ENCODE assay signal across 22 cellular contexts in genomic region chr11:68936676-68937620, GRCh38. TPM values are rescaled to one million over a fixed set of nuclear protein-coding genes. Genes with fewer than 3 reads are reported as not detected.
DNase-seq lines count a peak whose midpoint lies in the region; ATAC-seq, FAIRE-seq and TF ChIP-seq lines count a peak whose summit lies in the region.
"Had no signal": no experiment of that assay in that cellular context is flagged by ENCODE, and none has a peak within 500 bp of the region (broad histone marks: within the 10 kb centered on the region; RNA-seq: fewer than 3 reads in every experiment).

No MANE protein-coding gene starts in this region.

- peaks cover 11% of the 10 kb centered on the region for H3K36me3 Mint-ChIP-seq in T-helper 2 cell treated with Interferon-gamma antibody and Interleukin-4, amounts not matched to agents 5 μg/mL and 100 μg/mL, for 36 hours (ENCODE audit: low read depth)
- peaks cover 13% of the 10 kb centered on the region for H3K36me3 Mint-ChIP-seq in GM23338 (ENCODE audit: low read depth)

- no peak for TF ChIP-seq EP300 in K562 (IDR thresholded peaks at IDR 0.05; ENCODE audit: low read length)

- H3K4me2 ChIP-seq in K562 (ENCODE audit: insufficient read depth, low read length) (no peak overlapping the region), GM23338 (no peak overlapping the region)
- H3K4me2 ChIP-seq: A549 had no signal

- no peaks in the 10 kb centered on the region for H3K4me1 Mint-ChIP-seq in T-helper 2 cell treated with Interferon-gamma antibody and Interleukin-4, amounts not matched to agents 5 μg/mL and 100 μg/mL, for 36 hours (ENCODE audit: low read depth)
- no peaks in the 10 kb centered on the region for H3K4me1 Mint-ChIP-seq in GM23338
- H3K4me1 Mint-ChIP-seq: CD4-positive, alpha-beta memory T cell; H9 had no signal

- ATAC-seq in K562 (no peak), left colon (no peak), GM23338 (no peak)
- ATAC-seq: A549, HepG2 had no signal

- H3K27ac Mint-ChIP-seq in T-helper 2 cell treated with Interferon-gamma antibody and Interleukin-4, amounts not matched to agents 5 μg/mL and 100 μg/mL, for 36 hours: no peak overlapping the region
- no peak overlapping the region for H3K27ac Mint-ChIP-seq in GM23338
- H3K27ac Mint-ChIP-seq: H9 had no signal

- CTCF ChIA-PET in K562 (lab: Yijun Ruan, JAX; ENCODE audit: low intra/inter-chr PET ratio): no interaction called here

- H3K9ac ChIP-seq in K562 (ENCODE audit: insufficient read depth in 1 of 2, low read depth in 2 of 2, low read length in 2 of 2) (no peak overlapping the region), kidney (ENCODE audit: low read length in 2 of 2) (no peak overlapping the region)

- H3K4me3 Mint-ChIP-seq in T-helper 2 cell treated with Interferon-gamma antibody and Interleukin-4, amounts not matched to agents 5 μg/mL and 100 μg/mL, for 36 hours: no peak overlapping the region
- H3K4me3 Mint-ChIP-seq in GM23338: no peak overlapping the region
- H3K4me3 Mint-ChIP-seq: CD4-positive, alpha-beta memory T cell; H9 had no signal

- TF ChIP-seq RAD21 in K562 (CRISPR knock-in tag; conservative IDR thresholded peaks at IDR 0.05 in 1 of 2, IDR thresholded peaks at IDR 0.05 in 1 of 2): no peak

- 87% methylated on average over 24 of the region's 29 CpGs for WGBS in K562 (ENCODE audit: insufficient coverage, low coverage, missing lambda C conversion rate)
- 92 to 95% (median 93%) methylated on average over 25 to 29 of the region's 29 CpGs for WGBS in spleen, 5 donors

- no peaks in the 10 kb centered on the region for H3K9me3 Mint-ChIP-seq in T-helper 2 cell treated with Interferon-gamma antibody and Interleukin-4, amounts not matched to agents 5 μg/mL and 100 μg/mL, for 36 hours
- H3K9me3 Mint-ChIP-seq in GM23338: no peaks in the 10 kb centered on the region
- H3K9me3 Mint-ChIP-seq: CD4-positive, alpha-beta memory T cell; H9 had no signal

- DNase-seq in H7 (peak; percentile 37), K562 (ENCODE audit: extremely low read depth in 1 of 4, low spot score in 3 of 4) (no peak), kidney (peak; percentile 63), spleen (peak; percentile 63), left colon (no peak), GM23338 (ENCODE audit: low spot score) (no peak), HK-2 (ENCODE audit: unreplicated experiment) (no peak)
- DNase-seq in T-helper 2 cell treated with Interferon-gamma antibody and Interleukin-4, amounts not matched to agents 5 μg/mL and 100 μg/mL, for 36 hours (ENCODE audit: low spot score): no peak
- DNase-seq: BE2C; CD4-positive, alpha-beta memory T cell; DMS153; DMS79 treated with DMSO at 0.1 percent for 48 hours; EL; H9 had no signal

- H3K27ac ChIP-seq in K562 (ENCODE audit: extremely low read depth, low read depth, low read length) (no peak overlapping the region), kidney (ENCODE audit: low read depth in 2 of 2, low read length in 2 of 2) (no peak overlapping the region), spleen (no peak overlapping the region), GM23338 (ENCODE audit: low read depth) (no peak overlapping the region)
- H3K27ac ChIP-seq: A549, C4-2B had no signal

- TF ChIP-seq CTCF in K562 (IDR thresholded peaks at IDR 0.05 in 2 of 3, conservative IDR thresholded peaks at IDR 0.05 in 1 of 3; ENCODE audit: insufficient read depth in 2 of 3, low read depth in 1 of 3, low read length in 3 of 3) (no peak), kidney (IDR thresholded peaks at IDR 0.05; ENCODE audit: borderline replicate concordance, extremely low read depth, insufficient read depth) (no peak), spleen (IDR thresholded peaks at IDR 0.05 in 8 of 11, conservative IDR thresholded peaks at IDR 0.05 in 3 of 11) (no peak), GM23338 (conservative IDR thresholded peaks at IDR 0.05; ENCODE audit: low read depth in 2 of 2) (no peak)

- in situ Hi-C loops in K562 (cut with MboI): no loop called here

- H3K36me3 ChIP-seq in H7 (replicated peaks; ENCODE audit: control insufficient read depth, insufficient read depth, low read length) (peaks cover 20% of the 10 kb centered on the region), K562 (ENCODE audit: control insufficient read depth, insufficient read depth, low read length) (peaks cover 75% of the 10 kb centered on the region; the same call in 2 of the 3 replicates), kidney (ENCODE audit: control insufficient read depth in 1 of 2, insufficient read depth in 2 of 2, low read length in 2 of 2) (peaks cover 16 to 24% of the 10 kb centered on the region in 2 donors), spleen (peaks cover 0 to 100% (median 73%) of the 10 kb centered on the region in 6 donors), GM23338 (ENCODE audit: insufficient read depth) (no peaks in the 10 kb centered on the region)

- no peaks in the 10 kb centered on the region for H3K9me1 ChIP-seq in K562 (ENCODE audit: control insufficient read depth, insufficient read depth, low read length)

- H3K9me2 ChIP-seq in GM23338 (ENCODE audit: insufficient read depth): no peaks in the 10 kb centered on the region

- H2AFZ ChIP-seq in K562 (ENCODE audit: low read depth, low read length) (no peak overlapping the region), GM23338 (no peak overlapping the region)

- no peaks in the 10 kb centered on the region for H3K27me3 Mint-ChIP-seq in T-helper 2 cell treated with Interferon-gamma antibody and Interleukin-4, amounts not matched to agents 5 μg/mL and 100 μg/mL, for 36 hours (ENCODE audit: low read depth)
- peaks cover 9% of the 10 kb centered on the region for H3K27me3 Mint-ChIP-seq in GM23338 (ENCODE audit: insufficient read depth, low read depth, poor library complexity)
- H3K27me3 Mint-ChIP-seq: CD4-positive, alpha-beta memory T cell had no signal

- H3K4me1 ChIP-seq in K562 (replicated peaks in 1 of 2; ENCODE audit: control insufficient read depth in 2 of 2, insufficient read depth in 2 of 2, low read length in 2 of 2): 0 out of 5 replicates have a peak, but pooled peaks cover 0 to 3% of the 10 kb centered on the region in 2 experiments
- H3K4me1 ChIP-seq in kidney (ENCODE audit: control insufficient read depth in 1 of 2, insufficient read depth in 1 of 2, low read depth in 1 of 2, low read length in 2 of 2): no peaks in the 10 kb centered on the region
- no peaks in the 10 kb centered on the region for H3K4me1 ChIP-seq in spleen
- no peaks in the 10 kb centered on the region for H3K4me1 ChIP-seq in GM23338 (ENCODE audit: insufficient read depth)
- H3K4me1 ChIP-seq: A549, BE2C had no signal

- H3K4me3 ChIP-seq in H7 (ENCODE audit: insufficient read depth, low read depth, low read length): no peak overlapping the region
- no peak overlapping the region for H3K4me3 ChIP-seq in K562
- no peak overlapping the region for H3K4me3 ChIP-seq in kidney (ENCODE audit: low read length in 2 of 2)
- H3K4me3 ChIP-seq in spleen: no peak overlapping the region
- H3K4me3 ChIP-seq in GM23338: no peak overlapping the region
- H3K4me3 ChIP-seq: A549 had no signal

- TF ChIP-seq POLR2A in K562 (conservative IDR thresholded peaks at IDR 0.05) (no peak), spleen (IDR thresholded peaks at IDR 0.05) (no peak)

- H3K79me2 ChIP-seq in K562 (ENCODE audit: control insufficient read depth, insufficient read depth, low read length) (no peaks in the 10 kb centered on the region), GM23338 (replicated peaks; ENCODE audit: insufficient read depth) (no peaks in the 10 kb centered on the region)

- 0 out of 2 replicates have a peak, but pooled peaks cover 2% of the 10 kb centered on the region for H4K20me1 ChIP-seq in K562 (replicated peaks; ENCODE audit: control insufficient read depth, insufficient read depth, low read length)
- H4K20me1 ChIP-seq in GM23338 (replicated peaks; ENCODE audit: insufficient read depth): no peaks in the 10 kb centered on the region

- H3K9me3 ChIP-seq in K562 (replicated peaks; ENCODE audit: control insufficient read depth, insufficient read depth, low read depth, low read length) (no peaks in the 10 kb centered on the region), kidney (ENCODE audit: control insufficient read depth in 1 of 2, low read length in 2 of 2) (no peaks in the 10 kb centered on the region), spleen (no peaks in the 10 kb centered on the region)
- H3K9me3 ChIP-seq: A549, BE2C had no signal

- POLR2A ChIA-PET in K562 (lab: Yijun Ruan, JAX): interaction anchor here (1.0 kb wide), 1 partner anchor 18 kb away, joined by 7 read pairs; no protein-coding TSS in a partner anchor

- no peak for FAIRE-seq in K562 (lab: Jason Lieb, UNC)
- no peak for FAIRE-seq in kidney (lab: Jason Lieb, UNC)
- FAIRE-seq: A549, D721Med, G401.6, GM12891, GM19239, HepG2 had no signal

- H3F3A ChIP-seq in GM23338 (replicated peaks; ENCODE audit: low read depth): no peaks in the 10 kb centered on the region

- no TSS peak for BruUV-seq in K562 (replicated peaks; lab: Mats Ljungman, UMichigan)

- intact Hi-C loops in K562 (cut with micrococcal nuclease) (no loop called here), kidney (cut with DNase I) (no loop called here), spleen (cut with DNase I; ENCODE audit: low total_unique reads) (no loop called here), left colon (cut with DNase I, micrococcal nuclease) (no loop called here)

- H3K27me3 ChIP-seq in H7 (ENCODE audit: control insufficient read depth, insufficient read depth, low read length) (no peaks in the 10 kb centered on the region), K562 (ENCODE audit: control insufficient read depth in 2 of 2, insufficient read depth in 2 of 2, low read length in 2 of 2) (no peaks in the 10 kb centered on the region), spleen (replicated peaks in 1 of 7) (no peaks in the 10 kb centered on the region), GM23338 (ENCODE audit: insufficient read depth) (no peaks in the 10 kb centered on the region)
- H3K27me3 ChIP-seq: BE2C had no signal

RNA-seq across cellular contexts. Expression of gene IGHMBP2, which starts 33.3 kb away (rescaled TPM):
- 19.1 and 22.8 TPM in 2 replicates for total RNA-seq in H7 (2014; rRNA removed; shearing (Covaris generic))
- 109 and 159 TPM in 2 replicates for total RNA-seq in K562 (2011; cell fraction: chromatin; rRNA removed; ENCODE audit: low replicate concordance)
- total RNA-seq in K562 (2011; cell fraction: nucleolus; rRNA removed): 75.3 and 75.5 TPM in 2 replicates
- 61.4 and 66.5 TPM in 2 replicates for total RNA-seq in K562 (2011; cell fraction: nucleoplasm; rRNA removed)
- 12.5 and 15.9 TPM in 2 replicates for total RNA-seq in K562 (2014; rRNA removed)
- total RNA-seq in K562 (2014; rRNA removed; fragmentation: Illumina TruSeq; extraction: Trizol): 8.3 and 11.7 TPM in 2 replicates
- 11.6 and 14.5 TPM in 2 replicates for total RNA-seq in K562 (2015; rRNA removed; fragmentation: Illumina TruSeq; extraction: Trizol)
- total RNA-seq in K562 (2021): 24.8 and 28.9 TPM in 2 replicates
- 14.5 and 21.1 TPM in 2 replicates for polyA plus RNA-seq in K562 (2011; rRNA removed)
- polyA plus RNA-seq in K562 (2011; cell fraction: cytosol; rRNA removed): 8.1 and 11.3 TPM in 2 replicates
- 61.4 and 78.3 TPM in 2 replicates for polyA plus RNA-seq in K562 (2011; cell fraction: nucleus; rRNA removed)
- polyA plus RNA-seq in K562 (2012): 10.6 and 12.2 TPM in 2 replicates
- polyA plus RNA-seq in K562 (2014; fragmentation: Illumina TruSeq; extraction: Trizol): 18.8 and 20.7 TPM in 2 replicates
- 1 to 10 TPM; 1.6 to 1.8 TPM for polyA plus RNA-seq in K562 (2014; fragmentation: Nextera tagmentation; extraction: Ambion mirVana)
- polyA plus RNA-seq in K562 (2014; rRNA removed): 16.3 and 18.6 TPM in 2 replicates
- polyA minus RNA-seq in K562 (2011; rRNA and poly(A)+ RNA removed): 14.0 and 15.0 TPM in 2 replicates
- 10.6 and 14.2 TPM in 2 replicates for polyA minus RNA-seq in K562 (2011; cell fraction: cytosol; rRNA and poly(A)+ RNA removed)
- 30.6 and 45.2 TPM in 2 replicates for polyA minus RNA-seq in K562 (2011; cell fraction: nucleus; rRNA and poly(A)+ RNA removed)
- total RNA-seq in kidney: 19.6 TPM
- polyA plus RNA-seq in kidney (ENCODE audit: insufficient read depth, low read depth, low replicate concordance): 8.8 TPM
- 10 to 100 TPM; 15.6 to 31.6 (median 25.3) TPM for total RNA-seq in spleen
- polyA plus RNA-seq in spleen: 10 to 100 TPM in 2 of 3 donors, 1 to 10 TPM in 1; 8.2 to 24.1 (median 21.7) TPM
- 10 to 100 TPM; 17.5 to 20.8 TPM for total RNA-seq in left colon
- total RNA-seq in GM23338 (2014; rRNA removed; shearing (Covaris generic)): 13.7 and 27.7 TPM in 2 replicates
- 14.3 TPM in 2 replicates for polyA plus RNA-seq in GM23338 (2016; fragmentation: Nextera tagmentation; extraction: Ambion mirVana)

RNA-seq across cellular contexts. Expression of gene MRPL21, which starts 33.3 kb away (rescaled TPM):
- 70.0 and 108 TPM in 2 replicates for total RNA-seq in H7 (2014; rRNA removed; shearing (Covaris generic))
- 59.2 and 99.2 TPM in 2 replicates for total RNA-seq in K562 (2011; cell fraction: chromatin; rRNA removed; ENCODE audit: low replicate concordance)
- total RNA-seq in K562 (2011; cell fraction: nucleolus; rRNA removed): 79.2 and 104 TPM in 2 replicates
- 83.7 and 85.4 TPM in 2 replicates for total RNA-seq in K562 (2011; cell fraction: nucleoplasm; rRNA removed)
- 254 and 255 TPM in 2 replicates for total RNA-seq in K562 (2014; rRNA removed)
- total RNA-seq in K562 (2014; rRNA removed; fragmentation: Illumina TruSeq; extraction: Trizol): 196 and 207 TPM in 2 replicates
- total RNA-seq in K562 (2015; rRNA removed; fragmentation: Illumina TruSeq; extraction: Trizol): 207 and 219 TPM in 2 replicates
- total RNA-seq in K562 (2021): 201 and 238 TPM in 2 replicates
- polyA plus RNA-seq in K562 (2011; rRNA removed): 194 and 232 TPM in 2 replicates
- polyA plus RNA-seq in K562 (2011; cell fraction: cytosol; rRNA removed): 126 and 191 TPM in 2 replicates
- 88.4 and 93.3 TPM in 2 replicates for polyA plus RNA-seq in K562 (2011; cell fraction: nucleus; rRNA removed)
- 124 and 195 TPM in 2 replicates for polyA plus RNA-seq in K562 (2012)
- 203 and 210 TPM in 2 replicates for polyA plus RNA-seq in K562 (2014; fragmentation: Illumina TruSeq; extraction: Trizol)
- polyA plus RNA-seq in K562 (2014; fragmentation: Nextera tagmentation; extraction: Ambion mirVana): 100 to 1,000 TPM; 448 to 618 TPM
- 328 and 364 TPM in 2 replicates for polyA plus RNA-seq in K562 (2014; rRNA removed)
- polyA minus RNA-seq in K562 (2011; rRNA and poly(A)+ RNA removed): 76.5 and 99.7 TPM in 2 replicates
- polyA minus RNA-seq in K562 (2011; cell fraction: cytosol; rRNA and poly(A)+ RNA removed): 47.3 and 49.9 TPM in 2 replicates
- polyA minus RNA-seq in K562 (2011; cell fraction: nucleus; rRNA and poly(A)+ RNA removed): 40.5 and 55.1 TPM in 2 replicates
- total RNA-seq in kidney: 45.0 TPM
- polyA plus RNA-seq in kidney (ENCODE audit: insufficient read depth, low read depth, low replicate concordance): 147 TPM
- 10 to 100 TPM; 11.2 to 37.4 (median 32.9) TPM for total RNA-seq in spleen
- 10 to 100 TPM; 50.5 to 81.0 (median 62.2) TPM for polyA plus RNA-seq in spleen
- total RNA-seq in left colon: 10 to 100 TPM; 71.7 to 87.8 TPM
- 46.6 and 62.4 TPM in 2 replicates for total RNA-seq in GM23338 (2014; rRNA removed; shearing (Covaris generic))
- 232 and 238 TPM in 2 replicates for polyA plus RNA-seq in GM23338 (2016; fragmentation: Nextera tagmentation; extraction: Ambion mirVana)

RNA-seq across cellular contexts. Expression of gene MRGPRD, which starts 43.8 kb away (rescaled TPM):
- not detected in 2 replicates for total RNA-seq in H7 (2014; rRNA removed; shearing (Covaris generic))
- total RNA-seq in K562 (2011; cell fraction: chromatin; rRNA removed; ENCODE audit: low replicate concordance): not detected in 2 replicates
- total RNA-seq in K562 (2011; cell fraction: nucleolus; rRNA removed): not detected in 2 replicates
- total RNA-seq in K562 (2011; cell fraction: nucleoplasm; rRNA removed): not detected in 2 replicates
- total RNA-seq in K562 (2014; rRNA removed) (not detected in 2 replicates), K562 (2014; rRNA removed; fragmentation: Illumina TruSeq; extraction: Trizol) (not detected in 2 replicates), K562 (2015; rRNA removed; fragmentation: Illumina TruSeq; extraction: Trizol) (not detected in 2 replicates), K562 (2021) (not detected in 2 replicates), kidney (not detected), spleen (not detected), left colon (not detected)
- polyA plus RNA-seq in K562 (2011; rRNA removed) (not detected in 2 replicates), K562 (2014; fragmentation: Illumina TruSeq; extraction: Trizol) (not detected in 2 replicates), K562 (2014; fragmentation: Nextera tagmentation; extraction: Ambion mirVana) (not detected), K562 (2014; rRNA removed) (not detected in 2 replicates), kidney (ENCODE audit: insufficient read depth, low read depth, low replicate concordance) (not detected), spleen (not detected), GM23338 (2016; fragmentation: Nextera tagmentation; extraction: Ambion mirVana) (not detected in 2 replicates)
- polyA plus RNA-seq in K562 (2011; cell fraction: cytosol; rRNA removed): not detected in 2 replicates
- not detected in 2 replicates for polyA plus RNA-seq in K562 (2011; cell fraction: nucleus; rRNA removed)
- not detected in 2 replicates for polyA plus RNA-seq in K562 (2012)
- polyA minus RNA-seq in K562 (2011; rRNA and poly(A)+ RNA removed): not detected in 2 replicates
- not detected in 2 replicates for polyA minus RNA-seq in K562 (2011; cell fraction: cytosol; rRNA and poly(A)+ RNA removed)
- not detected in 2 replicates for polyA minus RNA-seq in K562 (2011; cell fraction: nucleus; rRNA and poly(A)+ RNA removed)
- total RNA-seq in GM23338 (2014; rRNA removed; shearing (Covaris generic)): not detected in 2 replicates
- total RNA-seq: CD4-positive, alpha-beta memory T cell; H9; HepG2 had no signal
- polyA plus RNA-seq: A549, AG04450, HepG2 had no signal

Comparison
In these comparisons a context has a peak if more than half of its experiments do, and no peak if none do; other contexts are left out.
1. DNase-seq: peak in H7 (single experiment), kidney (single experiment) and spleen (single experiment); none in K562 (0 of 4), T-helper 2 cell treated with Interferon-gamma antibody and Interleukin-4, amounts not matched to agents 5 μg/mL and 100 μg/mL, for 36 hours (single experiment), left colon (0 of 2), GM23338 (single experiment) and HK-2 (single experiment).